Comparison of ENCODE assay signal across 2 cellular contexts in the genomic region with DNA sequence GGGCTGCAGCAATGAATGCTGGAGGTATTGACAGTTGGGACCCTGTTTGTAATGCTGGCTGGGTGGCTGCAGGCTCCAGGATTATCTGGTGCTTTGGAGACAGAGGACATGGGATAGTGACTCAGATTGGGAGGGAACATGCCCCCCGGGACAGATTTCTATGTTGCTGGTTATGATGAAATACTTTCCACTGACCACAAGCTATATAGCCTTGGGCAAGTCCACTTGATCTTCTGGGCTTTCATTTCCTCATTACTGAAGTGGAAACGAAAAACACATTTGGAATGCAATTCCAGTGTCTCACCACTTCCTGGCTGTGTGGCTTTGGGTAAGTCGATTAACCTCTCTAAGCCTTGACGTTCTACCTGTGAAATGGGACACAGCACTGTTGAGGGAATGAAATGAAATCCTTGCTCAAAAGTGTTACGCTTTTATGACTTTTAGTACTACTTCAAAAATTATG.
TF ChIP-seq lines count a peak whose summit lies in the region.

No MANE protein-coding gene starts in this region.

TF ChIP-seq in HEK293, 187 proteins besides CTCF, POLR2A, EP300 and RAD21:
- TF ChIP-seq ZEB2 (tag by site-specific recombination; IDR thresholded peaks at IDR 0.05) (0 out of 2 replicates have a peak, but pooled peaks have one; percentile 27), ELK4 (IDR thresholded peaks at IDR 0.05; ENCODE audit: borderline replicate concordance, low read depth, low read length) (no peak), HIC1 (tag by site-specific recombination; IDR thresholded peaks at IDR 0.05) (0 out of 2 replicates have a peak, but pooled peaks have one; percentile 18)

TF ChIP-seq in H1, 55 proteins besides CTCF, POLR2A, EP300 and RAD21:
- TF ChIP-seq KDM1A (IDR thresholded peaks at IDR 0.05; ENCODE audit: borderline replicate concordance, low read length), result peak; percentile 51; the same call in 1 of the 2 replicates
- TF ChIP-seq, protein P1, sequence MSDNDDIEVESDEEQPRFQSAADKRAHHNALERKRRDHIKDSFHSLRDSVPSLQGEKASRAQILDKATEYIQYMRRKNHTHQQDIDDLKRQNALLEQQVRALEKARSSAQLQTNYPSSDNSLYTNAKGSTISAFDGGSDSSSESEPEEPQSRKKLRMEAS (IDR thresholded peaks at IDR 0.05), result no peak
